ENCODE assay signal across 8 cellular contexts in the genomic region with DNA sequence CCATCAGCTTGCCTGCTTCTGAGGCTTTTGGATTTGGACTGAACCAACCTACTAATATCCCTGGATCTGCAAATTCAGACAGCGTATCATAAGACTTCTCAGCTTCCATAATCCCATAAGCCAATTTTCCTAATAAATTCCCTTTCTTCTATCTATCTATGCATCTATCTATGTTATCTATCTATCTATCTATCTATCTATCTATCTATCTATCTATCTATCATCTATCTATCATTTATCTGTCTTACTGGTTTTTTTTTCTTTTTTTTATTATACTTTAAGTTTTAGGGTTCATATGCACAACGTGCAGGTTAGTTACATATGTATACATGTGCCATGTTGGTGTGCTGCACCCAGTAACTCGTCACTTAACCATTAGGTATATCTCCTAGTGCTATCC.
"Had no signal": no experiment of that assay in that cellular context is flagged by ENCODE, and none has a peak within 500 bp of the region (broad histone marks: within the 10 kb centered on the region; RNA-seq: fewer than 3 reads in every experiment).

No MANE protein-coding gene starts in this region.

- H3K9ac ChIP-seq: KMS-11 had no signal

- H3K4me2 ChIP-seq: KMS-11 had no signal

- H3K9me3 Mint-ChIP-seq: H9 had no signal

- DNase-seq: GOT3, H9, HCEC 1CT, IMR-90, KBM-7 had no signal

- FAIRE-seq: H54, HTR-8/SVneo had no signal

- H3K27ac ChIP-seq: KMS-11 had no signal

- H3K4me3 Mint-ChIP-seq: H9 had no signal
